ENCODE assay signal across 1 cellular context in genomic region chr1:3796215-3797193, GRCh38.
TF ChIP-seq lines count a peak whose summit lies in the region.

TSS of gene LRRC47 (minus strand) at chr1:3796498. CDS start at chr1:3796476, 22 bp downstream.

TF ChIP-seq in K562, 482 proteins besides CTCF, POLR2A, EP300 and RAD21 (continued from another document and continues in another):
- TF ChIP-seq PRDM10 (IDR thresholded peaks at IDR 0.05; ENCODE audit: partially characterized antibody) (peak; percentile 96), ETS1 (conservative IDR thresholded peaks at IDR 0.05; ENCODE audit: control insufficient read depth, low read depth, low read length) (peak; percentile 95), MEF2A (IDR thresholded peaks at IDR 0.05; ENCODE audit: control insufficient read depth, low read depth, low read length) (0 out of 2 replicates have a peak, but pooled peaks have one; percentile 41), KDM4B (IDR thresholded peaks at IDR 0.05; ENCODE audit: borderline replicate concordance in 2 of 2, low read depth in 1 of 2) (peak in 1 of 2 experiments; percentile 99; a peak in 2 of 4 replicates), ZNF197 (CRISPR knock-in tag; IDR thresholded peaks at IDR 0.05; ENCODE audit: low read depth) (0 out of 2 replicates have a peak, but pooled peaks have one; percentile 47), KLF16 (IDR thresholded peaks at IDR 0.05) (no peak), ZBTB40 (IDR thresholded peaks at IDR 0.05) (peak; percentile 99), ZBTB40 (CRISPR knock-in tag; IDR thresholded peaks at IDR 0.05) (no peak), TSC22D4 (tag; IDR thresholded peaks at IDR 0.05) (no peak), NFRKB (IDR thresholded peaks at IDR 0.05; ENCODE audit: low read depth) (peak; percentile 85), RBM39 (optimal IDR thresholded peaks at IDR 0.05; ENCODE audit: low read depth, low read length) (no peak), ZNF740 (CRISPR knock-in tag; IDR thresholded peaks at IDR 0.05) (0 out of 2 replicates have a peak, but pooled peaks have one; percentile 15), ZNF740 (tag; IDR thresholded peaks at IDR 0.05) (no peak; a peak in 1 of 4 replicates), BHLHE40 (IDR thresholded peaks at IDR 0.05; ENCODE audit: low read length) (peak; percentile 82), RCOR1 (IDR thresholded peaks at IDR 0.05; ENCODE audit: borderline replicate concordance in 1 of 2, low read depth in 2 of 2, low read length in 2 of 2) (peak in 1 of 2 experiments; percentile 79; a peak in 2 of 4 replicates), SETDB1 (IDR thresholded peaks at IDR 0.05; ENCODE audit: low read length) (no peak), MTA1 (IDR thresholded peaks at IDR 0.05; ENCODE audit: borderline replicate concordance) (peak; percentile 79), PREB (CRISPR knock-in tag; IDR thresholded peaks at IDR 0.05) (0 out of 2 replicates have a peak, but pooled peaks have one; percentile 54), CLOCK (CRISPR knock-in tag; IDR thresholded peaks at IDR 0.05; ENCODE audit: borderline replicate concordance) (no peak), U2AF1 (optimal IDR thresholded peaks at IDR 0.05; ENCODE audit: low read depth, low read length) (peak; percentile 95), EGR1 (conservative IDR thresholded peaks at IDR 0.05) (peak; percentile 52; the same call in 1 of the 2 replicates), THRB (CRISPR knock-in tag; conservative IDR thresholded peaks at IDR 0.05) (no peak), ERF (CRISPR knock-in tag; IDR thresholded peaks at IDR 0.05) (peak; percentile 67; the same call in 1 of the 2 replicates), GATAD2B (IDR thresholded peaks at IDR 0.05; ENCODE audit: borderline replicate concordance) (0 out of 2 replicates have a peak, but pooled peaks have one; percentile 4), CREB3L1 (IDR thresholded peaks at IDR 0.05; ENCODE audit: borderline replicate concordance, low read depth) (peak; percentile 91; the same call in 1 of the 2 replicates), TCF7 (IDR thresholded peaks at IDR 0.05; ENCODE audit: borderline replicate concordance) (peak; percentile 81), L3MBTL2 (IDR thresholded peaks at IDR 0.05) (peak; percentile 43; the same call in 1 of the 2 replicates), MNT (conservative IDR thresholded peaks at IDR 0.05) (peak; percentile 87 to 97), HNRNPL (IDR thresholded peaks at IDR 0.05; ENCODE audit: low read depth, low read length) (0 out of 2 replicates have a peak, but pooled peaks have one; percentile 57), DDX20 (tag; IDR thresholded peaks at IDR 0.05; ENCODE audit: low read depth) (no peak)
